ENCODE assay signal across 8 cellular contexts in the genomic region with DNA sequence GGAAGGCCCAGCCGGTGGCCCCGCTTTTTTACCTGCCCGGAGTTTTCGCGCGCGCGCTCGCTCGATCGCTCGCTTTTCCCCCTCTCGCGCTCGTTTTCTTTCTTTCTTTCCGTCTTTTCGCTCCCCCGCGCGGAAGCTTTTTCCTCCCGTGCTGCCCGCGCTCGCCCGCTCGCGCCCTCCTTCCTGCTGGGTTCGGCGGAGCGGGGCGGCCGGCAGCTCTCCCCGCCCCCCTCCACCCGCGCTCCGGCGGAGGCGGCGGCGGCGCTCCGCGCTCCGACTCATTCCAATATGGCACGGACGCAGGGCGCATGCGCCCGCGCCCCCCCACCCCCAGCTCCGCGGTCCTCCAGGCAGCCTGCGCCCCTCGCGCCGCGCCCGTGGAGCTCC. TPM values are rescaled to one million over a fixed set of nuclear protein-coding genes. Genes with fewer than 3 reads are reported as not detected.
A peak's percentile ranks its signal among the peaks of the same experiment; 100 is the strongest.
DNase-seq lines count a peak whose midpoint lies in the region; ATAC-seq, FAIRE-seq and TF ChIP-seq lines count a peak whose summit lies in the region.

A gene with protein sequence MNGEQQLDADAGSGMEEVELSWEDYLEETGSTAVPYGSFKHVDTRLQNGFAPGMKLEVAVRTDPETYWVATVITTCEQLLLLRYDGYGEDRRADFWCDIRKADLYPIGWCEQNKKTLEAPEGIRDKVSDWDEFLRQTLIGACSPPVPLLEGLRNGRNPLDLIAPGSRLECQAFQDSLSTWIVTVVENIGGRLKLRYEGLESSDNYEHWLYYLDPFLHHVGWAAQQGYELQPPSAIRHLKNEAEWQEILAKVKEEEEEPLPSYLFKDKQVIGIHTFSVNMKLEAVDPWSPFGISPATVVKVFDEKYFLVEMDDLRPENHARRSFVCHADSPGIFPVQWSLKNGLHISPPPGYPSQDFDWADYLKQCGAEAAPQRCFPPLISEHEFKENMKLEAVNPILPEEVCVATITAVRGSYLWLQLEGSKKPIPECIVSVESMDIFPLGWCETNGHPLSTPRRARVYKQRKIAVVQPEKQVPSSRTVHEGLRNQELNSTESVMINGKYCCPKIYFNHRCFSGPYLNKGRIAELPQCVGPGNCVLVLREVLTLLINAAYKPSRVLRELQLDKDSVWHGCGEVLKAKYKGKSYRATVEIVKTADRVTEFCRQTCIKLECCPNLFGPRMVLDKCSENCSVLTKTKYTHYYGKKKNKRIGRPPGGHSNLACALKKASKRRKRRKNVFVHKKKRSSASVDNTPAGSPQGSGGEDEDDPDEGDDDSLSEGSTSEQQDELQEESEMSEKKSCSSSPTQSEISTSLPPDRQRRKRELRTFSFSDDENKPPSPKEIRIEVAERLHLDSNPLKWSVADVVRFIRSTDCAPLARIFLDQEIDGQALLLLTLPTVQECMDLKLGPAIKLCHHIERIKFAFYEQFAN (minus strand): TSS at position 290 of the 387 bp plus-strand sequence. CDS start 76,945 bp downstream, outside the sequence.

- peaks cover 29% of the 10 kb centered on the region for H3F3A ChIP-seq in DOHH2 (ENCODE audit: control insufficient read depth, insufficient read depth)

- no peaks in the 10 kb centered on the region for H3K36me3 ChIP-seq in DOHH2 (ENCODE audit: control insufficient read depth, low read length)
- H3K36me3 ChIP-seq in K562 (ENCODE audit: control insufficient read depth, insufficient read depth, low read length): no peaks in the 10 kb centered on the region
- H3K36me3 ChIP-seq in iPS-18a (ENCODE audit: control insufficient read depth, low read depth, low read length): no peaks in the 10 kb centered on the region
- H3K36me3 ChIP-seq in skeletal muscle satellite cell (ENCODE audit: insufficient read depth, low read length): no peaks in the 10 kb centered on the region

- H3K4me1 Mint-ChIP-seq in T-helper 2 cell treated with Interferon-gamma antibody and Interleukin-4, amounts not matched to agents 5 μg/mL and 100 μg/mL, for 36 hours (ENCODE audit: low read depth): peaks cover 37% of the 10 kb centered on the region

- H3K4me3 Mint-ChIP-seq in T-helper 2 cell treated with Interferon-gamma antibody and Interleukin-4, amounts not matched to agents 5 μg/mL and 100 μg/mL, for 36 hours: peak within 1 kb of the TSS; percentile 99

- TF ChIP-seq RAD21 in K562 (CRISPR knock-in tag; conservative IDR thresholded peaks at IDR 0.05 in 1 of 2, IDR thresholded peaks at IDR 0.05 in 1 of 2): no peak

- H3K79me2 ChIP-seq in DOHH2 (ENCODE audit: control insufficient read depth, low read length): peaks cover 33% of the 10 kb centered on the region
- H3K79me2 ChIP-seq in K562 (ENCODE audit: control insufficient read depth, insufficient read depth, low read length): peaks cover 7% of the 10 kb centered on the region; the same call in 2 of the 3 replicates

- ATAC-seq in GM21423 (IDR thresholded peaks at IDR 0.05; ENCODE audit: unreplicated experiment): peak; percentile 35
- ATAC-seq in K562: peak; percentile 78

- H3K9me1 ChIP-seq in K562 (ENCODE audit: control insufficient read depth, insufficient read depth, low read length): no peaks in the 10 kb centered on the region

- H3K4me3 ChIP-seq in DOHH2 (ENCODE audit: low read length) (peak within 1 kb of the TSS; percentile 86), K562 (peak within 1 kb of the TSS; percentile 81), iPS-18a (ENCODE audit: low read length) (peak within 1 kb of the TSS; percentile 78), skeletal muscle satellite cell (ENCODE audit: low read length) (peak within 1 kb of the TSS; percentile 83)

- peaks cover 35% of the 10 kb centered on the region for H3K4me1 ChIP-seq in DOHH2 (ENCODE audit: control insufficient read depth, low read length)
- peaks cover 5 to 17% of the 10 kb centered on the region in 2 experiments; a peak in 4 of 5 replicates for H3K4me1 ChIP-seq in K562 (replicated peaks in 1 of 2; ENCODE audit: control insufficient read depth in 2 of 2, insufficient read depth in 2 of 2, low read length in 2 of 2)
- peaks cover 5% of the 10 kb centered on the region for H3K4me1 ChIP-seq in iPS-18a (ENCODE audit: control insufficient read depth, low read depth, low read length)
- H3K4me1 ChIP-seq in skeletal muscle satellite cell (ENCODE audit: control insufficient read depth, insufficient read depth, low read length): no peaks in the 10 kb centered on the region

- no TSS peak for BruUV-seq in K562 (replicated peaks; lab: Mats Ljungman, UMichigan)

- peak; percentile 63; the same call in 1 of the 2 replicates for TF ChIP-seq POLR2A in K562 (conservative IDR thresholded peaks at IDR 0.05)

- peaks cover 8% of the 10 kb centered on the region for H3K36me3 Mint-ChIP-seq in T-helper 2 cell treated with Interferon-gamma antibody and Interleukin-4, amounts not matched to agents 5 μg/mL and 100 μg/mL, for 36 hours (ENCODE audit: low read depth)

- H4K20me1 ChIP-seq in DOHH2 (ENCODE audit: control insufficient read depth, insufficient read depth, low read depth, low read length) (peaks cover 10% of the 10 kb centered on the region; the same call in 1 of the 2 replicates), K562 (replicated peaks; ENCODE audit: control insufficient read depth, insufficient read depth, low read length) (no peaks in the 10 kb centered on the region)

- no peaks in the 10 kb centered on the region for H3K9me3 ChIP-seq in DOHH2 (ENCODE audit: control insufficient read depth, insufficient read depth, low read length)
- no peaks in the 10 kb centered on the region for H3K9me3 ChIP-seq in K562 (replicated peaks; ENCODE audit: control insufficient read depth, insufficient read depth, low read depth, low read length)
- H3K9me3 ChIP-seq in iPS-18a (ENCODE audit: control insufficient read depth, low read depth, low read length): no peaks in the 10 kb centered on the region
- no peaks in the 10 kb centered on the region for H3K9me3 ChIP-seq in skeletal muscle satellite cell (replicated peaks; ENCODE audit: low read length)

- POLR2A ChIA-PET in K562 (lab: Yijun Ruan, JAX): interaction anchor here (0.6 to 1.4 kb wide), 4 partner anchors 14 to 177 kb away, joined by 3 to 6 read pairs (median 4); no protein-coding TSS in a partner anchor

- WGBS in K562 (ENCODE audit: insufficient coverage, low coverage, missing lambda C conversion rate): no CpG with 5 or more reads among the region's 58 CpGs

- H3K27me3 Mint-ChIP-seq in T-helper 2 cell treated with Interferon-gamma antibody and Interleukin-4, amounts not matched to agents 5 μg/mL and 100 μg/mL, for 36 hours (ENCODE audit: low read depth): peaks cover 18% of the 10 kb centered on the region

- TF ChIP-seq CTCF in DOHH2 (IDR thresholded peaks at IDR 0.05; ENCODE audit: low read depth, low read length, poor library complexity, severe bottlenecking) (no peak), K562 (IDR thresholded peaks at IDR 0.05 in 2 of 3, conservative IDR thresholded peaks at IDR 0.05 in 1 of 3; ENCODE audit: insufficient read depth in 2 of 3, low read depth in 1 of 3, low read length in 3 of 3) (no peak)

- H3K27ac Mint-ChIP-seq in T-helper 2 cell treated with Interferon-gamma antibody and Interleukin-4, amounts not matched to agents 5 μg/mL and 100 μg/mL, for 36 hours: peak within 1 kb of the TSS; percentile 97

- no peak for TF ChIP-seq EP300 in K562 (IDR thresholded peaks at IDR 0.05; ENCODE audit: low read length)

- H3K9me3 Mint-ChIP-seq in T-helper 2 cell treated with Interferon-gamma antibody and Interleukin-4, amounts not matched to agents 5 μg/mL and 100 μg/mL, for 36 hours: no peaks in the 10 kb centered on the region

- peaks cover 26% of the 10 kb centered on the region for H3K27me3 ChIP-seq in DOHH2 (ENCODE audit: control insufficient read depth, low read length)
- no peaks in the 10 kb centered on the region for H3K27me3 ChIP-seq in K562 (ENCODE audit: control insufficient read depth in 2 of 2, insufficient read depth in 2 of 2, low read length in 2 of 2)
- H3K27me3 ChIP-seq in iPS-18a (ENCODE audit: control insufficient read depth, insufficient read depth, low read length): peaks cover 47% of the 10 kb centered on the region
- peaks cover 7% of the 10 kb centered on the region for H3K27me3 ChIP-seq in skeletal muscle satellite cell (ENCODE audit: control insufficient read depth, insufficient read depth, low read length)

- peak within 1 kb of the TSS; percentile 84 to 93 for H3K9ac ChIP-seq in K562 (ENCODE audit: insufficient read depth in 1 of 2, low read depth in 2 of 2, low read length in 2 of 2)
- H3K9ac ChIP-seq in iPS-18a (ENCODE audit: low read length): peak within 1 kb of the TSS; percentile 74
- peak within 1 kb of the TSS; percentile 82 for H3K9ac ChIP-seq in skeletal muscle satellite cell (ENCODE audit: low read depth, low read length)

- in situ Hi-C loops in K562 (cut with MboI): no loop called here

- intact Hi-C loops in K562 (cut with micrococcal nuclease): no loop called here

- H3K4me2 ChIP-seq in DOHH2 (ENCODE audit: low read length): peak within 1 kb of the TSS; percentile 89
- peak within 1 kb of the TSS; percentile 72 for H3K4me2 ChIP-seq in K562 (ENCODE audit: insufficient read depth, low read length)
- peak within 1 kb of the TSS; percentile 89 for H3K4me2 ChIP-seq in skeletal muscle satellite cell (ENCODE audit: low read length)

- peak within 1 kb of the TSS; percentile 84 for H2AFZ ChIP-seq in K562 (ENCODE audit: low read depth, low read length)

- CTCF ChIA-PET in K562 (lab: Yijun Ruan, JAX; ENCODE audit: low intra/inter-chr PET ratio): no interaction called here

- FAIRE-seq in K562 (lab: Jason Lieb, UNC): no peak

- peak within 1 kb of the TSS; percentile 55 for H3K27ac ChIP-seq in DOHH2 (ENCODE audit: low read depth, low read length)
- peak within 1 kb of the TSS; percentile 93 for H3K27ac ChIP-seq in K562 (ENCODE audit: extremely low read depth, low read depth, low read length)
- H3K27ac ChIP-seq in iPS-18a (ENCODE audit: low read length): no peak within 1 kb of the TSS

- DNase-seq in HuH-7 (ENCODE audit: low spot score) (peak; percentile 47), K562 (ENCODE audit: extremely low read depth in 1 of 4, low spot score in 3 of 4) (peak; percentile 76 to 89 (median 88)), cortex of kidney (lab: John Stamatoyannopoulos, UW) (no peak)
- DNase-seq in T-helper 2 cell treated with Interferon-gamma antibody and Interleukin-4, amounts not matched to agents 5 μg/mL and 100 μg/mL, for 36 hours (ENCODE audit: low spot score): peak; percentile 62

- H3K9me2 ChIP-seq in DOHH2 (replicated peaks; ENCODE audit: control insufficient read depth, low read length): no peaks in the 10 kb centered on the region

RNA-seq across cellular contexts. Expression of the gene that starts here (rescaled TPM):
- 9.9 and 14.6 TPM in 2 replicates for total RNA-seq in K562 (2011; cell fraction: chromatin; rRNA removed; ENCODE audit: low replicate concordance)
- total RNA-seq in K562 (2011; cell fraction: nucleolus; rRNA removed): 3.7 and 5.5 TPM in 2 replicates
- 5.8 and 6.8 TPM in 2 replicates for total RNA-seq in K562 (2011; cell fraction: nucleoplasm; rRNA removed)
- total RNA-seq in K562 (2014; rRNA removed) (3.4 and 7.2 TPM in 2 replicates), K562 (2014; rRNA removed; fragmentation: Illumina TruSeq; extraction: Trizol) (4.9 and 5.2 TPM in 2 replicates), K562 (2015; rRNA removed; fragmentation: Illumina TruSeq; extraction: Trizol) (4.6 and 5.7 TPM in 2 replicates), K562 (2021) (5.9 and 6.6 TPM in 2 replicates)
- polyA plus RNA-seq in K562 (2011; rRNA removed) (3.7 and 3.8 TPM in 2 replicates), K562 (2014; fragmentation: Illumina TruSeq; extraction: Trizol) (3.2 and 3.3 TPM in 2 replicates), K562 (2014; fragmentation: Nextera tagmentation; extraction: Ambion mirVana) (1 to 10 TPM in 1 of 2 experiments, under 1 TPM in 1; 0.76 to 1.4 TPM), K562 (2014; rRNA removed) (3.6 and 3.9 TPM in 2 replicates)
- polyA plus RNA-seq in K562 (2011; cell fraction: cytosol; rRNA removed): 1.4 and 3.6 TPM in 2 replicates
- polyA plus RNA-seq in K562 (2011; cell fraction: nucleus; rRNA removed): 4.4 and 5.8 TPM in 2 replicates
- polyA plus RNA-seq in K562 (2012): 3.3 and 3.8 TPM in 2 replicates
- 11.0 and 11.2 TPM in 2 replicates for polyA minus RNA-seq in K562 (2011; rRNA and poly(A)+ RNA removed)
- 4.4 and 7.1 TPM in 2 replicates for polyA minus RNA-seq in K562 (2011; cell fraction: cytosol; rRNA and poly(A)+ RNA removed)
- polyA minus RNA-seq in K562 (2011; cell fraction: nucleus; rRNA and poly(A)+ RNA removed): 4.2 and 7.0 TPM in 2 replicates
- total RNA-seq in skeletal muscle satellite cell (2012; rRNA removed): 3.9 and 5.1 TPM in 2 replicates
